In genomic region chr22:29625090-29625825, GRCh38 we compare ENCODE assay signal across 8 cellular contexts. TPM values are rescaled to one million over a fixed set of nuclear protein-coding genes. Genes with fewer than 3 reads are reported as not detected.
DNase-seq lines count a peak whose midpoint lies in the region; ATAC-seq and TF ChIP-seq lines count a peak whose summit lies in the region.

No MANE protein-coding gene starts in this region.

- H3K9me3 ChIP-seq in WERI-Rb-1 (ENCODE audit: severe bottlenecking): no peaks in the 10 kb centered on the region

- no peak overlapping the region for H3K27ac ChIP-seq in WERI-Rb-1

- H3K4me3 ChIP-seq in WERI-Rb-1 (ENCODE audit: low read depth, low read length) (no peak overlapping the region), epithelial cell of esophagus (ENCODE audit: low read length) (no peak overlapping the region)

- no peaks in the 10 kb centered on the region for H3K36me3 ChIP-seq in WERI-Rb-1

- peak; percentile 30 for DNase-seq in activated naive CD4-positive, alpha-beta T cell treated with Interleukin-2 at 50 U/mL for 16 hours
- DNase-seq in activated naive CD4-positive, alpha-beta T cell (lab: John Stamatoyannopoulos, UW): no peak
- peak; percentile 19 for DNase-seq in NCI-H1092 treated with DMSO at 0.1 percent for 48 hours (lab: John Stamatoyannopoulos, UW)
- peak; percentile 37 for DNase-seq in WERI-Rb-1
- peak; percentile 78 for DNase-seq in epithelial cell of esophagus (ENCODE audit: low read depth)
- peak; percentile 75 for DNase-seq in myocyte (ENCODE audit: low read depth)

- peak; percentile 83 for TF ChIP-seq CTCF in WERI-Rb-1 (IDR thresholded peaks at IDR 0.05; ENCODE audit: low read depth, low read length)
- peak; percentile 97 for TF ChIP-seq CTCF in epithelial cell of esophagus (IDR thresholded peaks at IDR 0.05; ENCODE audit: insufficient read depth, low read depth, low read length, missing control alignments)

- H3K27me3 ChIP-seq in WERI-Rb-1 (ENCODE audit: insufficient read depth, low read depth, severe bottlenecking): no peaks in the 10 kb centered on the region

- ATAC-seq in GM18502 (IDR thresholded peaks at IDR 0.05; ENCODE audit: poor library complexity, unreplicated experiment): no peak
- no peak for ATAC-seq in HG03139 (IDR thresholded peaks at IDR 0.05; ENCODE audit: unreplicated experiment)

RNA-seq across cellular contexts. Expression of gene NF2, which starts 21.8 kb away (rescaled TPM):
- total RNA-seq in myocyte: 71.1 and 77.8 TPM in 2 replicates
- polyA plus RNA-seq in myocyte (2012): 50.1 TPM

RNA-seq across cellular contexts. Expression of gene NIPSNAP1, which starts 44.3 kb away (rescaled TPM):
- total RNA-seq in myocyte: 15.2 and 22.4 TPM in 2 replicates
- 38.4 TPM for polyA plus RNA-seq in myocyte (2012)

Comparison
In these comparisons a context has a peak if more than half of its experiments do, and no peak if none do; other contexts are left out.
1. DNase-seq: peak in activated naive CD4-positive, alpha-beta T cell treated with Interleukin-2 at 50 U/mL for 16 hours (single experiment), NCI-H1092 treated with DMSO at 0.1 percent for 48 hours (single experiment), WERI-Rb-1 (single experiment), epithelial cell of esophagus (single experiment) and myocyte (single experiment); none in activated naive CD4-positive, alpha-beta T cell (0 of 4).